8 cellular contexts compared by ENCODE assay signal in the genomic region with DNA sequence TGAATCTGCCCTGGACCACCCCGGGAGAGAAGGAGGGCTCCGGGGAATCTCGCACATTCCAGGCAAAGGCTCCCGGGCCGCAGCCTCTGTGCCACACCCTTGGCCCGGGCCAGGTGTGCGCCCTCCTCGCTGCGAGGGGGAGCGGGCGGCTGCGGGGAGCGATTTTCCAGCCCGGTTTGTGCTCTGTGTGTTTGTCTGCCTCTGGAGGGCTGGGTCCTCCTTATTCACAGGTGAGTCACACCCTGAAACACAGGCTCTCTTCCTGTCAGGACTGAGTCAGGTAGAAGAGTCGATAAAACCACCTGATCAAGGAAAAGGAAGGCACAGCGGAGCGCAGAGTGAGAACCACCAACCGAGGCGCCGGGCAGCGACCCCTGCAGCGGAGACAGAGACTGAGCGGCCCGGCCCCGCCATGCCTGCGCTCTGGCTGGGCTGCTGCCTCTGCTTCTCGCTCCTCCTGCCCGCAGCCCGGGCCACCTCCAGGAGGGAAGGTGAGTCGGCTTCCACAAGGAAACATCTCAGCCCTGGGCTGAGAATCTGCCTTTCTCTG.
DNase-seq lines count a peak whose midpoint lies in the region.

A gene (plus strand): TSS at position 324 of the 550 bp plus-strand sequence. CDS start 89 bp downstream, at position 413.

- H3K4me3 ChIP-seq in iPS-18a (ENCODE audit: low read length): peak within 1 kb of the TSS; percentile 66

- no peaks in the 10 kb centered on the region for H3K36me3 ChIP-seq in iPS-18a (ENCODE audit: control insufficient read depth, low read depth, low read length)

- no peak within 1 kb of the TSS for H3K27ac ChIP-seq in iPS-18a (ENCODE audit: low read length)

- peak within 1 kb of the TSS; percentile 52 for H3K9ac ChIP-seq in iPS-18a (ENCODE audit: low read length)

- peaks cover 11% of the 10 kb centered on the region for H3K27me3 ChIP-seq in iPS-18a (ENCODE audit: control insufficient read depth, insufficient read depth, low read length)

- peaks cover 10% of the 10 kb centered on the region for H3K4me1 ChIP-seq in iPS-18a (ENCODE audit: control insufficient read depth, low read depth, low read length)

- H3K9me3 ChIP-seq in iPS-18a (ENCODE audit: control insufficient read depth, low read depth, low read length): no peaks in the 10 kb centered on the region

- DNase-seq in activated CD8-positive, alpha-beta memory T cell treated with anti-CD3 and anti-CD28 coated beads, Interleukin-2, amount 50 U/mL, for 48 hours: peak; percentile 61
- DNase-seq in activated CD8-positive, alpha-beta memory T cell treated with anti-CD3 and anti-CD28 coated beads, Interleukin-2, amount 50 U/mL, for 4 hours: no peak
- DNase-seq in amniotic epithelial cell (ENCODE audit: low read depth) (peak; percentile 66), NCI-H2196 (lab: John Stamatoyannopoulos, UW; ENCODE audit: unreplicated experiment) (no peak), AG08395 (ENCODE audit: low spot score) (no peak)
- peak; percentile 40 for DNase-seq in stimulated activated CD4-positive, alpha-beta T cell treated with anti-CD3 and anti-CD28 coated beads, Interleukin-15, amount 100 ng/mL, for 24 hours
- DNase-seq in effector CD4-positive, alpha-beta T cell: no peak

Comparison
In these comparisons a context has a peak if more than half of its experiments do, and no peak if none do; other contexts are left out.
1. DNase-seq: peak in activated CD8-positive, alpha-beta memory T cell treated with anti-CD3 and anti-CD28 coated beads, Interleukin-2, amount 50 U/mL, for 48 hours (single experiment), amniotic epithelial cell (single experiment) and stimulated activated CD4-positive, alpha-beta T cell treated with anti-CD3 and anti-CD28 coated beads, Interleukin-15, amount 100 ng/mL, for 24 hours (single experiment); none in activated CD8-positive, alpha-beta memory T cell treated with anti-CD3 and anti-CD28 coated beads, Interleukin-2, amount 50 U/mL, for 4 hours (single experiment), NCI-H2196 (single experiment), AG08395 (single experiment) and effector CD4-positive, alpha-beta T cell (single experiment).